Comparison of ENCODE assay signal across 10 cellular contexts in the genomic region with DNA sequence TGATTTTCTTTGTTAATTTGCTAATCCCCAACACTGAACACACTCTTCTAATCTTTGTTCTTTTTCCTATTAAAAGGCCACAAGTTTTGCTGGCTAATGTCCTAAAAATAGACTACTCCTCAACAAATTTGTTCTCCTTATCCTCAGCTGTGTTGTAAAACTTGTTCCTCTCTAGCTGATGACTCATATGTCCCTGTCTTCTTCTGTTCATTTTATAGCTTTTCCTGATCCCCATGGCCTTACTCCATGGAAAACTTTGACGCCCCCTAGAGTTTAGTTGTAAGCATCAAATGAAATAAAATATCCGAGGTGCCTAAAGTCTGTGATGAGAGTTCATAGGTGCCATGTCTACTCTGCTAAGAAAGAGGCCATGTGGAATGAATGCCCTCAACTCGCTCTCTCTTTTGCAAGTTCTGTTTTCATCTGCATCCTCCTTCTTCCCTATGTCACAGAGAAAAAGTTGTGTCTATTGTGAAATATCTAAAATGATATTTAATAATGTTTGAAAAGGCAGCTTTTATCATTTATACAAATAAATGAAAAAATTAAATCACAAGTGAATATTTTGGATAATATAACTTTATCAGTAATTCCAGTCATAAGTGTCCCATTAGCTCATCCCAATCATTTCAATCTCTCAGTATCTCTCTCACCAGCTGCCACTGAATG.
DNase-seq lines count a peak whose midpoint lies in the region; ATAC-seq, FAIRE-seq and TF ChIP-seq lines count a peak whose summit lies in the region.
"Had no signal": no experiment of that assay in that cellular context is flagged by ENCODE, and none has a peak within 500 bp of the region (broad histone marks: within the 10 kb centered on the region; RNA-seq: fewer than 3 reads in every experiment).

No MANE protein-coding gene starts in this region.

- no peak overlapping the region for H3K27ac Mint-ChIP-seq in activated CD4-positive, alpha-beta T cell treated with anti-CD3 and anti-CD28 coated beads, Interleukin-2, amount 10 ng/mL, durations not matched to agents 7 days and 5 days

- no peaks in the 10 kb centered on the region for H3K4me1 Mint-ChIP-seq in activated CD4-positive, alpha-beta T cell treated with anti-CD3 and anti-CD28 coated beads, Interleukin-2, amount 10 ng/mL, durations not matched to agents 7 days and 5 days

- no peak for TF ChIP-seq EP300 in Ishikawa (IDR thresholded peaks at IDR 0.05; ENCODE audit: borderline replicate concordance)

- in situ Hi-C loops in astrocyte of the cerebellum (cut with HindIII; ENCODE audit: low sequenced_read_pairs) = no loop called here

- POLR2A ChIA-PET in activated CD4-positive, alpha-beta T cell treated with anti-CD3 and anti-CD28 coated beads, Interleukin-2, amount 10 ng/mL, durations not matched to agents 7 days and 5 days (lab: Charles Lee) = no interaction called here

- peak; percentile 44 for TF ChIP-seq CTCF in astrocyte of the cerebellum (IDR thresholded peaks at IDR 0.05; ENCODE audit: low read depth, low read length, missing control alignments)
- no peak for TF ChIP-seq CTCF in left lung (IDR thresholded peaks at IDR 0.05)

- H3K9me3 Mint-ChIP-seq in activated CD4-positive, alpha-beta T cell treated with anti-CD3 and anti-CD28 coated beads, Interleukin-2, amount 10 ng/mL, durations not matched to agents 7 days and 5 days = no peaks in the 10 kb centered on the region

- no peaks in the 10 kb centered on the region for H3K27me3 ChIP-seq in left lung

- CTCF ChIA-PET in activated CD4-positive, alpha-beta T cell treated with anti-CD3 and anti-CD28 coated beads, Interleukin-2, amount 10 ng/mL, durations not matched to agents 7 days and 5 days (lab: Charles Lee) = interaction anchor here (0.6 kb wide), 1 partner anchor 357 kb away, joined by 3 read pairs; no protein-coding TSS in a partner anchor

- no peak overlapping the region for H3K4me3 Mint-ChIP-seq in activated CD4-positive, alpha-beta T cell treated with anti-CD3 and anti-CD28 coated beads, Interleukin-2, amount 10 ng/mL, durations not matched to agents 7 days and 5 days

- peaks cover 0 to 4% of the 10 kb centered on the region in 2 donors for H3K9me3 ChIP-seq in left lung

- DNase-seq in AG08396 (ENCODE audit: low spot score) (peak; percentile 46), astrocyte of the cerebellum (ENCODE audit: low read depth) (peak; percentile 23), left lung (no peak), KG1 (lab: John Stamatoyannopoulos, UW) (no peak), frontal cortex (ENCODE audit: low spot score in 2 of 2) (no peak)
- DNase-seq in activated CD4-positive, alpha-beta T cell treated with anti-CD3 and anti-CD28 coated beads, Interleukin-2, amount 10 ng/mL, durations not matched to agents 7 days and 5 days = no peak
- DNase-seq: cerebellar nuclear complex, NCI-H510A treated with DMSO at 0.1 percent for 48 hours had no signal

- no peaks in the 10 kb centered on the region for H3K36me3 ChIP-seq in left lung

- H3K4me3 ChIP-seq in astrocyte of the cerebellum (ENCODE audit: low read depth, low read length) = no peak overlapping the region
- no peak overlapping the region for H3K4me3 ChIP-seq in left lung

- H3K27ac ChIP-seq in left lung = no peak overlapping the region

- intact Hi-C loops in left lung (cut with DNase I) = no loop called here

- no peaks in the 10 kb centered on the region for H3K4me1 ChIP-seq in left lung

- ATAC-seq in left lung (peak; percentile 49), GM18868 (IDR thresholded peaks at IDR 0.05; ENCODE audit: unreplicated experiment) (no peak)

- FAIRE-seq in frontal cortex (lab: Jason Lieb, UNC) = no peak

- H3K36me3 Mint-ChIP-seq in activated CD4-positive, alpha-beta T cell treated with anti-CD3 and anti-CD28 coated beads, Interleukin-2, amount 10 ng/mL, durations not matched to agents 7 days and 5 days (ENCODE audit: low read depth) = no peaks in the 10 kb centered on the region

- peak; percentile 64 for TF ChIP-seq RAD21 in Ishikawa (IDR thresholded peaks at IDR 0.05; ENCODE audit: low read depth)

- no peaks in the 10 kb centered on the region for H3K27me3 Mint-ChIP-seq in activated CD4-positive, alpha-beta T cell treated with anti-CD3 and anti-CD28 coated beads, Interleukin-2, amount 10 ng/mL, durations not matched to agents 7 days and 5 days

TF ChIP-seq in Ishikawa, 13 proteins besides CTCF, POLR2A, EP300 and RAD21:
- no peak for TF ChIP-seq YY1 (IDR thresholded peaks at IDR 0.05; ENCODE audit: low read depth)
- TF ChIP-seq FOXM1 (IDR thresholded peaks at IDR 0.05; ENCODE audit: borderline replicate concordance, low read depth) = no peak
- TF ChIP-seq ZBTB7A (IDR thresholded peaks at IDR 0.05; ENCODE audit: low read depth) = no peak
- no peak for TF ChIP-seq CREB1 (IDR thresholded peaks at IDR 0.05; ENCODE audit: low read depth)
- TF ChIP-seq TEAD4 (IDR thresholded peaks at IDR 0.05) = no peak
- no peak for TF ChIP-seq TCF12 (IDR thresholded peaks at IDR 0.05; ENCODE audit: low read depth)
- no peak for TF ChIP-seq TAF1 (IDR thresholded peaks at IDR 0.05; ENCODE audit: low read depth)
- TF ChIP-seq, protein P1, sequence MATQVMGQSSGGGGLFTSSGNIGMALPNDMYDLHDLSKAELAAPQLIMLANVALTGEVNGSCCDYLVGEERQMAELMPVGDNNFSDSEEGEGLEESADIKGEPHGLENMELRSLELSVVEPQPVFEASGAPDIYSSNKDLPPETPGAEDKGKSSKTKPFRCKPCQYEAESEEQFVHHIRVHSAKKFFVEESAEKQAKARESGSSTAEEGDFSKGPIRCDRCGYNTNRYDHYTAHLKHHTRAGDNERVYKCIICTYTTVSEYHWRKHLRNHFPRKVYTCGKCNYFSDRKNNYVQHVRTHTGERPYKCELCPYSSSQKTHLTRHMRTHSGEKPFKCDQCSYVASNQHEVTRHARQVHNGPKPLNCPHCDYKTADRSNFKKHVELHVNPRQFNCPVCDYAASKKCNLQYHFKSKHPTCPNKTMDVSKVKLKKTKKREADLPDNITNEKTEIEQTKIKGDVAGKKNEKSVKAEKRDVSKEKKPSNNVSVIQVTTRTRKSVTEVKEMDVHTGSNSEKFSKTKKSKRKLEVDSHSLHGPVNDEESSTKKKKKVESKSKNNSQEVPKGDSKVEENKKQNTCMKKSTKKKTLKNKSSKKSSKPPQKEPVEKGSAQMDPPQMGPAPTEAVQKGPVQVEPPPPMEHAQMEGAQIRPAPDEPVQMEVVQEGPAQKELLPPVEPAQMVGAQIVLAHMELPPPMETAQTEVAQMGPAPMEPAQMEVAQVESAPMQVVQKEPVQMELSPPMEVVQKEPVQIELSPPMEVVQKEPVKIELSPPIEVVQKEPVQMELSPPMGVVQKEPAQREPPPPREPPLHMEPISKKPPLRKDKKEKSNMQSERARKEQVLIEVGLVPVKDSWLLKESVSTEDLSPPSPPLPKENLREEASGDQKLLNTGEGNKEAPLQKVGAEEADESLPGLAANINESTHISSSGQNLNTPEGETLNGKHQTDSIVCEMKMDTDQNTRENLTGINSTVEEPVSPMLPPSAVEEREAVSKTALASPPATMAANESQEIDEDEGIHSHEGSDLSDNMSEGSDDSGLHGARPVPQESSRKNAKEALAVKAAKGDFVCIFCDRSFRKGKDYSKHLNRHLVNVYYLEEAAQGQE (IDR thresholded peaks at IDR 0.05; ENCODE audit: low read depth) = no peak
- no peak for TF ChIP-seq NFIC (IDR thresholded peaks at IDR 0.05)
- TF ChIP-seq, protein P2, sequence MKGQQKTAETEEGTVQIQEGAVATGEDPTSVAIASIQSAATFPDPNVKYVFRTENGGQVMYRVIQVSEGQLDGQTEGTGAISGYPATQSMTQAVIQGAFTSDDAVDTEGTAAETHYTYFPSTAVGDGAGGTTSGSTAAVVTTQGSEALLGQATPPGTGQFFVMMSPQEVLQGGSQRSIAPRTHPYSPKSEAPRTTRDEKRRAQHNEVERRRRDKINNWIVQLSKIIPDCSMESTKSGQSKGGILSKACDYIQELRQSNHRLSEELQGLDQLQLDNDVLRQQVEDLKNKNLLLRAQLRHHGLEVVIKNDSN (IDR thresholded peaks at IDR 0.05) = no peak
- no peak for TF ChIP-seq CEBPB (IDR thresholded peaks at IDR 0.05)
- no peak for TF ChIP-seq EGR1 (IDR thresholded peaks at IDR 0.05)

Comparison
In these comparisons a context has a peak if more than half of its experiments do, and no peak if none do; other contexts are left out.
1. DNase-seq: peak in AG08396 (single experiment) and astrocyte of the cerebellum (single experiment); none in left lung (0 of 2), KG1 (single experiment), frontal cortex (0 of 2) and activated CD4-positive, alpha-beta T cell treated with anti-CD3 and anti-CD28 coated beads, Interleukin-2, amount 10 ng/mL, durations not matched to agents 7 days and 5 days (single experiment).